9 cellular contexts compared by ENCODE assay signal in genomic region chr16:46918905-46919792, GRCh38. TPM values are rescaled to one million over a fixed set of nuclear protein-coding genes. Genes with fewer than 3 reads are reported as not detected.
DNase-seq lines count a peak whose midpoint lies in the region; ATAC-seq and TF ChIP-seq lines count a peak whose summit lies in the region.
"Had no signal": no experiment of that assay in that cellular context is flagged by ENCODE, and none has a peak within 500 bp of the region (broad histone marks: within the 10 kb centered on the region; RNA-seq: fewer than 3 reads in every experiment).

No MANE protein-coding gene starts in this region.

- H3K36me3 ChIP-seq in prostate gland, result peaks cover 0 to 6% of the 10 kb centered on the region in 2 donors
- no peaks in the 10 kb centered on the region for H3K36me3 ChIP-seq in CD8-positive, alpha-beta T cell (ENCODE audit: insufficient read depth, low read length)

- no peaks in the 10 kb centered on the region for H3K27me3 ChIP-seq in prostate gland (replicated peaks; ENCODE audit: insufficient read depth)
- no peaks in the 10 kb centered on the region for H3K27me3 ChIP-seq in CD8-positive, alpha-beta T cell (ENCODE audit: insufficient read depth, low read length)

- TF ChIP-seq POLR2A in prostate gland (IDR thresholded peaks at IDR 0.05), result no peak

- peak; percentile 24 to 26 for DNase-seq in activated T-cell treated with anti-CD3 and anti-CD28 coated beads, Interleukin-2, amount 50 U/mL, for 48 hours
- no peak for DNase-seq in activated T-cell treated with anti-CD3 and anti-CD28 coated beads, Interleukin-2, amount 50 U/mL, for 24 hours
- peak; percentile 73 for DNase-seq in NCI-H69 (lab: John Stamatoyannopoulos, UW)
- no peak for DNase-seq in prostate gland (ENCODE audit: low spot score)
- no peak for DNase-seq in Kasumi-1 (lab: John Stamatoyannopoulos, UW)
- no peak for DNase-seq in stimulated activated CD4-positive, alpha-beta T cell treated with anti-CD3 and anti-CD28 coated beads, Interleukin-2, amount 100 ng/mL, for 48 hours
- DNase-seq in CD8-positive, alpha-beta T cell, result no peak

- H3K4me3 Mint-ChIP-seq in activated T-cell treated with anti-CD3 and anti-CD28 coated beads, Interleukin-2, amount 50 U/mL, for 24 hours, result no peak overlapping the region
- H3K4me3 Mint-ChIP-seq in CD8-positive, alpha-beta T cell, result no peak overlapping the region
- H3K4me3 Mint-ChIP-seq: T-helper 1 cell treated with Interleukin-12 subunit alpha and Interleukin-12 subunit beta and Interleukin-4 antibody, amounts not matched to agents 30 μg/mL and 1 μg/mL, for 36 hours had no signal

- peak overlapping the region; percentile 25 to 76 for H3K27ac ChIP-seq in prostate gland
- no peak overlapping the region for H3K27ac ChIP-seq in CD8-positive, alpha-beta T cell (ENCODE audit: low read depth, low read length)

- POLR2A ChIA-PET in CD8-positive, alpha-beta T cell (lab: Charles Lee), result no interaction called here

- H3K9me3 ChIP-seq in prostate gland, result no peaks in the 10 kb centered on the region
- no peaks in the 10 kb centered on the region for H3K9me3 ChIP-seq in CD8-positive, alpha-beta T cell (ENCODE audit: low read length)

- H3K27me3 Mint-ChIP-seq in activated T-cell treated with anti-CD3 and anti-CD28 coated beads, Interleukin-2, amount 50 U/mL, for 24 hours, result no peaks in the 10 kb centered on the region
- H3K27me3 Mint-ChIP-seq in CD8-positive, alpha-beta T cell (ENCODE audit: low read depth), result no peaks in the 10 kb centered on the region

- TF ChIP-seq CTCF in prostate gland (IDR thresholded peaks at IDR 0.05), result no peak
- TF ChIP-seq CTCF in CD8-positive, alpha-beta T cell (IDR thresholded peaks at IDR 0.05), result no peak

- H3K9me3 Mint-ChIP-seq in activated T-cell treated with anti-CD3 and anti-CD28 coated beads, Interleukin-2, amount 50 U/mL, for 24 hours, result no peaks in the 10 kb centered on the region
- H3K9me3 Mint-ChIP-seq in CD8-positive, alpha-beta T cell, result no peaks in the 10 kb centered on the region
- H3K9me3 Mint-ChIP-seq: T-helper 1 cell treated with Interleukin-12 subunit alpha and Interleukin-12 subunit beta and Interleukin-4 antibody, amounts not matched to agents 30 μg/mL and 1 μg/mL, for 36 hours had no signal

- peaks cover 7% of the 10 kb centered on the region for H3K4me1 Mint-ChIP-seq in activated T-cell treated with anti-CD3 and anti-CD28 coated beads, Interleukin-2, amount 50 U/mL, for 24 hours (ENCODE audit: low read depth)
- no peaks in the 10 kb centered on the region for H3K4me1 Mint-ChIP-seq in CD8-positive, alpha-beta T cell (ENCODE audit: low read depth)

- CTCF ChIA-PET in CD8-positive, alpha-beta T cell (lab: Charles Lee), result interaction anchor here (1.1 to 3.4 kb wide), 3 partner anchors 10 to 65 kb away, joined by 6 to 14 read pairs (median 10); no protein-coding TSS in a partner anchor

- H3K4me1 ChIP-seq in prostate gland (replicated peaks), result peaks cover 12% of the 10 kb centered on the region
- no peaks in the 10 kb centered on the region for H3K4me1 ChIP-seq in CD8-positive, alpha-beta T cell (ENCODE audit: insufficient read depth, low read length)

- no peak overlapping the region for H3K27ac Mint-ChIP-seq in activated T-cell treated with anti-CD3 and anti-CD28 coated beads, Interleukin-2, amount 50 U/mL, for 24 hours
- H3K27ac Mint-ChIP-seq in CD8-positive, alpha-beta T cell, result no peak overlapping the region
- H3K27ac Mint-ChIP-seq: T-helper 1 cell treated with Interleukin-12 subunit alpha and Interleukin-12 subunit beta and Interleukin-4 antibody, amounts not matched to agents 30 μg/mL and 1 μg/mL, for 36 hours had no signal

- WGBS in prostate gland, result 68% methylated on average over 21 of the region's 21 CpGs

- intact Hi-C loops in prostate gland (cut with DNase I), result no loop called here
- intact Hi-C loops in CD8-positive, alpha-beta T cell (cut with DNase I, micrococcal nuclease), result no loop called here

- peak; percentile 91 for ATAC-seq in HG02840 (IDR thresholded peaks at IDR 0.05; ENCODE audit: low FRiP score, unreplicated experiment)
- no peak for ATAC-seq in CD8-positive, alpha-beta T cell

- H3K4me3 ChIP-seq in prostate gland, result no peak overlapping the region
- H3K4me3 ChIP-seq in CD8-positive, alpha-beta T cell (ENCODE audit: low read depth, low read length), result no peak overlapping the region

- peaks cover 39% of the 10 kb centered on the region for H3K36me3 Mint-ChIP-seq in activated T-cell treated with anti-CD3 and anti-CD28 coated beads, Interleukin-2, amount 50 U/mL, for 24 hours (ENCODE audit: low read depth)
- no peaks in the 10 kb centered on the region for H3K36me3 Mint-ChIP-seq in CD8-positive, alpha-beta T cell

RNA-seq across cellular contexts. Expression of gene GPT2, which starts 35.0 kb away (rescaled TPM):
- total RNA-seq in prostate gland, result 10 to 100 TPM; 49.8 to 64.6 TPM
- under 1 TPM in 1 of 2 experiments, not detected in 1; 0.08 TPM for total RNA-seq in CD8-positive, alpha-beta T cell

RNA-seq across cellular contexts. Expression of gene DNAJA2, which starts 54.3 kb away (rescaled TPM):
- total RNA-seq in prostate gland, result 10 to 100 TPM; 41.1 to 64.4 TPM
- total RNA-seq in CD8-positive, alpha-beta T cell, result 10 to 100 TPM; 82.8 to 83.1 TPM

Comparison
In these comparisons a context has a peak if more than half of its experiments do, and no peak if none do; other contexts are left out.
1. DNase-seq: peak in activated T-cell treated with anti-CD3 and anti-CD28 coated beads, Interleukin-2, amount 50 U/mL, for 48 hours (2 of 2) and NCI-H69 (single experiment); none in activated T-cell treated with anti-CD3 and anti-CD28 coated beads, Interleukin-2, amount 50 U/mL, for 24 hours (single experiment), prostate gland (single experiment), Kasumi-1 (0 of 2), stimulated activated CD4-positive, alpha-beta T cell treated with anti-CD3 and anti-CD28 coated beads, Interleukin-2, amount 100 ng/mL, for 48 hours (0 of 2) and CD8-positive, alpha-beta T cell (0 of 7).
2. RNA of gene GPT2, which starts 35.0 kb away (total RNA-seq): 49.8 to 64.6 TPM in prostate gland; 0.08 TPM in CD8-positive, alpha-beta T cell; every median in the first group is over 10 times any median in the second.